In genomic region chr4:40908702-40909362, GRCh38 we compare ENCODE assay signal across 8 cellular contexts.
DNase-seq lines count a peak whose midpoint lies in the region; ATAC-seq, FAIRE-seq and TF ChIP-seq lines count a peak whose summit lies in the region.

No MANE protein-coding gene starts in this region.

- WGBS in iPS DF 6.9 (ENCODE audit: insufficient coverage, insufficient read length), result no CpG with 5 or more reads among the region's 12 CpGs

- ATAC-seq in HG02973 (IDR thresholded peaks at IDR 0.05; ENCODE audit: unreplicated experiment), result peak; percentile 90

- H3K27ac ChIP-seq in iPS DF 6.9 (ENCODE audit: low read length), result no peak overlapping the region

- H3K27me3 ChIP-seq in iPS DF 6.9 (ENCODE audit: control insufficient read depth, insufficient read depth, low read length), result no peaks in the 10 kb centered on the region

- peak; percentile 91 for DNase-seq in A172 (ENCODE audit: low spot score)
- peak; percentile 63 for DNase-seq in GM18507 (ENCODE audit: extremely low spot score, insufficient read length, low read depth)
- peak; percentile 38 to 40 for DNase-seq in NCI-H1930 (lab: John Stamatoyannopoulos, UW)
- peak; percentile 79 for DNase-seq in T1000 (lab: John Stamatoyannopoulos, UW)
- peak; percentile 76 for DNase-seq in astrocyte of the spinal cord (ENCODE audit: low read depth, low spot score)
- peak; percentile 91 for DNase-seq in iPS DF 6.9 (ENCODE audit: low read depth, low spot score)
- DNase-seq in stimulated activated CD4-positive, alpha-beta T cell treated with anti-CD3 and anti-CD28 coated beads, Interleukin-12 subunit alpha, Interleukin-12 subunit beta, amount 100 ng/mL, for 24 hours (ENCODE audit: low read depth in 2 of 2), result peak; percentile 55 to 70

- TF ChIP-seq CTCF in astrocyte of the spinal cord (IDR thresholded peaks at IDR 0.05; ENCODE audit: low read depth, low read length), result peak; percentile 90

- peaks cover 6% of the 10 kb centered on the region; the same call in 1 of the 2 replicates for H3K4me1 ChIP-seq in iPS DF 6.9 (ENCODE audit: control insufficient read depth, insufficient read depth, low read length)

- H3K4me3 ChIP-seq in astrocyte of the spinal cord (ENCODE audit: low read depth, low read length), result no peak overlapping the region
- no peak overlapping the region for H3K4me3 ChIP-seq in iPS DF 6.9 (ENCODE audit: low read length)

- peak; percentile 67 for FAIRE-seq in GM18507 (lab: Jason Lieb, UNC)

- H3K36me3 ChIP-seq in iPS DF 6.9 (ENCODE audit: control insufficient read depth, insufficient read depth, low read length), result 0 out of 2 replicates have a peak, but pooled peaks cover 2% of the 10 kb centered on the region

- H3K9me3 ChIP-seq in iPS DF 6.9 (ENCODE audit: control insufficient read depth, insufficient read depth, low read length), result no peaks in the 10 kb centered on the region

- in situ Hi-C loops in astrocyte of the spinal cord (cut with HindIII; ENCODE audit: low sequenced_read_pairs), result no loop called here

Comparison
In these comparisons a context has a peak if more than half of its experiments do, and no peak if none do; other contexts are left out.
1. DNase-seq: peak in every context shown above with its lines; median percentile 91 in A172; 91 in iPS DF 6.9; 79 in T1000; 76 in astrocyte of the spinal cord; 63 in GM18507; 62 in stimulated activated CD4-positive, alpha-beta T cell treated with anti-CD3 and anti-CD28 coated beads, Interleukin-12 subunit alpha, Interleukin-12 subunit beta, amount 100 ng/mL, for 24 hours; 39 in NCI-H1930.